ENCODE assay signal across 17 cellular contexts in genomic region chr5:174328626-174329299, GRCh38.
A peak's percentile ranks its signal among the peaks of the same experiment; 100 is the strongest.
DNase-seq lines count a peak whose midpoint lies in the region; ATAC-seq and TF ChIP-seq lines count a peak whose summit lies in the region.
"Had no signal": no experiment of that assay in that cellular context is flagged by ENCODE, and none has a peak within 500 bp of the region (broad histone marks: within the 10 kb centered on the region; RNA-seq: fewer than 3 reads in every experiment).

No MANE protein-coding gene starts in this region.

- H3K27ac Mint-ChIP-seq in Caco-2 (ENCODE audit: unreplicated experiment) (peak overlapping the region; percentile 60), mesothelial cell of epicardium (peak overlapping the region; percentile 48)
- H3K27ac Mint-ChIP-seq: activated naive CD4-positive, alpha-beta T cell treated with anti-CD3 and anti-CD28 coated beads, Interleukin-2, amount 50 U/mL, for 24 hours had no signal

- POLR2A ChIA-PET in Caco-2 (lab: Charles Lee), result no interaction called here
- POLR2A ChIA-PET in HEK293T (lab: Yijun Ruan, JAX), result interaction anchor here (0.7 to 1.4 kb wide), 5 partner anchors 24 to 91 kb away, joined by 3 read pairs; no protein-coding TSS in a partner anchor

- no peaks in the 10 kb centered on the region for H3K36me3 ChIP-seq in Caco-2 (ENCODE audit: control insufficient read depth, insufficient read depth, low read length)
- H3K36me3 ChIP-seq: neutrophil had no signal

- TF ChIP-seq CTCF in Caco-2 (IDR thresholded peaks at IDR 0.05; ENCODE audit: insufficient read depth in 1 of 2, low read depth in 1 of 2, low read length in 1 of 2, severe bottlenecking in 1 of 2, unreplicated experiment in 1 of 2) (no peak), mesothelial cell of epicardium (IDR thresholded peaks at IDR 0.05; ENCODE audit: unreplicated experiment) (no peak), dorsolateral prefrontal cortex (IDR thresholded peaks at IDR 0.05 in 54 of 56, conservative IDR thresholded peaks at IDR 0.05 in 2 of 56; ENCODE audit: low read depth in 1 of 56, partially characterized antibody in 56 of 56) (no peak)

- H3K4me3 ChIP-seq in Caco-2 (ENCODE audit: low read depth, low read length) (no peak overlapping the region), dorsolateral prefrontal cortex (no peak overlapping the region)

- no peaks in the 10 kb centered on the region for H3K27me3 ChIP-seq in Caco-2 (replicated peaks; ENCODE audit: control insufficient read depth, insufficient read depth, low read length)
- peaks cover 0 to 7% (median 0%) of the 10 kb centered on the region in 45 donors for H3K27me3 ChIP-seq in dorsolateral prefrontal cortex

- H3K36me3 Mint-ChIP-seq in Caco-2 (ENCODE audit: insufficient read depth, unreplicated experiment), result no peaks in the 10 kb centered on the region
- no peaks in the 10 kb centered on the region for H3K36me3 Mint-ChIP-seq in mesothelial cell of epicardium
- H3K36me3 Mint-ChIP-seq: activated naive CD4-positive, alpha-beta T cell treated with anti-CD3 and anti-CD28 coated beads, Interleukin-2, amount 50 U/mL, for 24 hours had no signal

- no TSS peak for BruUV-seq in Caco-2 (replicated peaks; lab: Mats Ljungman, UMichigan)

- H3K4me1 Mint-ChIP-seq in Caco-2 (ENCODE audit: low read depth, unreplicated experiment), result peaks cover 18% of the 10 kb centered on the region
- H3K4me1 Mint-ChIP-seq in mesothelial cell of epicardium, result peaks cover 69% of the 10 kb centered on the region
- H3K4me1 Mint-ChIP-seq: activated naive CD4-positive, alpha-beta T cell treated with anti-CD3 and anti-CD28 coated beads, Interleukin-2, amount 50 U/mL, for 24 hours had no signal

- H3K9me3 Mint-ChIP-seq in Caco-2 (ENCODE audit: unreplicated experiment) (no peaks in the 10 kb centered on the region), mesothelial cell of epicardium (no peaks in the 10 kb centered on the region)
- H3K9me3 Mint-ChIP-seq: activated naive CD4-positive, alpha-beta T cell treated with anti-CD3 and anti-CD28 coated beads, Interleukin-2, amount 50 U/mL, for 24 hours had no signal

- CTCF ChIA-PET in Caco-2 (lab: Charles Lee), result interaction anchor here (0.7 to 1.6 kb wide), 3 partner anchors 9 to 91 kb away, joined by 3 to 4 read pairs (median 4); no protein-coding TSS in a partner anchor
- CTCF ChIA-PET in HEK293T (lab: Yijun Ruan, JAX), result interaction anchor here (0.6 to 1.7 kb wide), 9 partner anchors 9 to 946 kb away, joined by 3 to 9 read pairs (median 3); no protein-coding TSS in a partner anchor

- H3K4me1 ChIP-seq in Caco-2, result peaks cover 12% of the 10 kb centered on the region

- H3K27ac ChIP-seq in dorsolateral prefrontal cortex, result no peak overlapping the region
- H3K27ac ChIP-seq: neutrophil had no signal

- intact Hi-C loops in Caco-2 (cut with micrococcal nuclease; ENCODE audit: unreplicated experiment) (loop anchor here (10.0 kb wide), 1 partner anchor 246 kb away; no protein-coding TSS in a partner anchor), dorsolateral prefrontal cortex (cut with DNase I) (no loop called here)

- no peak overlapping the region for H3K4me3 Mint-ChIP-seq in Caco-2 (ENCODE audit: unreplicated experiment)
- no peak overlapping the region for H3K4me3 Mint-ChIP-seq in mesothelial cell of epicardium
- H3K4me3 Mint-ChIP-seq: activated naive CD4-positive, alpha-beta T cell treated with anti-CD3 and anti-CD28 coated beads, Interleukin-2, amount 50 U/mL, for 24 hours had no signal

- H3K9me3 ChIP-seq in Caco-2, result no peaks in the 10 kb centered on the region
- H3K9me3 ChIP-seq: neutrophil had no signal

- ATAC-seq in HG03432 (IDR thresholded peaks at IDR 0.05; ENCODE audit: unreplicated experiment) (no peak), GM19452 (IDR thresholded peaks at IDR 0.05; ENCODE audit: unreplicated experiment) (no peak)
- ATAC-seq: HepG2, right cardiac atrium had no signal

- peaks cover 3% of the 10 kb centered on the region for H3K27me3 Mint-ChIP-seq in Caco-2 (ENCODE audit: insufficient read depth, unreplicated experiment)
- H3K27me3 Mint-ChIP-seq in mesothelial cell of epicardium (ENCODE audit: low read depth), result no peaks in the 10 kb centered on the region

- DNase-seq in Caco-2 (peak; percentile 38 to 70), HEK293T (ENCODE audit: extremely low spot score) (no peak), cerebellar cortex (ENCODE audit: low spot score) (peak; percentile 52), mesothelial cell of epicardium (ENCODE audit: low spot score in 2 of 2, unreplicated experiment in 2 of 2) (peak in 1 of 2 experiments; percentile 62), dorsolateral prefrontal cortex (no peak), NCI-H748 treated with DMSO at 0.1 percent for 48 hours (lab: John Stamatoyannopoulos, UW) (no peak)
- DNase-seq: activated CD4-positive, CD25-positive, alpha-beta regulatory T cell treated with anti-CD3 and anti-CD28 coated beads, Interleukin-2, amount 50 U/mL, for 72 hours; C1 segment of cervical spinal cord; NCI-H1092 treated with DMSO at 0.1 percent for 48 hours; NCI-H226; right cardiac atrium; T-helper 2 cell had no signal

TF ChIP-seq in HEK293T, 16 proteins besides CTCF, POLR2A, EP300 and RAD21:
- TF ChIP-seq PKNOX1 (IDR thresholded peaks at IDR 0.05) (peak; percentile 30; the same call in 1 of the 2 replicates), FOXK2 (IDR thresholded peaks at IDR 0.05) (no peak)

Comparison
In these comparisons a context has a peak if more than half of its experiments do, and no peak if none do; other contexts are left out.
1. DNase-seq: peak in Caco-2 (2 of 2) and cerebellar cortex (single experiment); none in HEK293T (single experiment), dorsolateral prefrontal cortex (0 of 10) and NCI-H748 treated with DMSO at 0.1 percent for 48 hours (single experiment).